15 cellular contexts compared by ENCODE assay signal in genomic region chr5:91339053-91339710, GRCh38. TPM values are rescaled to one million over a fixed set of nuclear protein-coding genes. Genes with fewer than 3 reads are reported as not detected.
DNase-seq lines count a peak whose midpoint lies in the region; FAIRE-seq and TF ChIP-seq lines count a peak whose summit lies in the region.
"Had no signal": no experiment of that assay in that cellular context is flagged by ENCODE, and none has a peak within 500 bp of the region (broad histone marks: within the 10 kb centered on the region; RNA-seq: fewer than 3 reads in every experiment).

No MANE protein-coding gene starts in this region.

- no peaks in the 10 kb centered on the region for H4K20me1 ChIP-seq in H1 (replicated peaks in 1 of 2; ENCODE audit: control insufficient read depth in 1 of 2, insufficient read depth in 2 of 2, low read length in 2 of 2)

- H3K9me3 ChIP-seq in HUES64 (ENCODE audit: insufficient read depth, low read depth, low read length) (0 out of 2 replicates have a peak, but pooled peaks cover 2% of the 10 kb centered on the region), H1 (ENCODE audit: insufficient read depth in 2 of 2, low read depth in 1 of 2, low read length in 1 of 2) (peaks cover 4% of the 10 kb centered on the region in 2 experiments; a peak in 2 of 4 replicates), Caco-2 (no peaks in the 10 kb centered on the region)
- H3K9me3 ChIP-seq: upper lobe of left lung had no signal

- no peak for TF ChIP-seq CTCF in H1 (IDR thresholded peaks at IDR 0.05; ENCODE audit: control extremely low read depth in 1 of 3, insufficient read depth in 1 of 3, low read depth in 1 of 3, low read length in 3 of 3)
- TF ChIP-seq CTCF in Caco-2 (IDR thresholded peaks at IDR 0.05; ENCODE audit: insufficient read depth in 1 of 2, low read depth in 1 of 2, low read length in 1 of 2, severe bottlenecking in 1 of 2, unreplicated experiment in 1 of 2) = no peak
- TF ChIP-seq CTCF in D721Med (IDR thresholded peaks at IDR 0.05; ENCODE audit: insufficient read depth, missing control alignments) = no peak

- no peak overlapping the region for H3K4me3 Mint-ChIP-seq in T-helper 2 cell treated with Interferon-gamma antibody and Interleukin-4, amounts not matched to agents 5 μg/mL and 100 μg/mL, for 36 hours
- H3K4me3 Mint-ChIP-seq in Caco-2 (ENCODE audit: unreplicated experiment) = no peak overlapping the region
- H3K4me3 Mint-ChIP-seq: activated naive CD4-positive, alpha-beta T cell treated with anti-CD3 and anti-CD28 coated beads, Interleukin-2, amount 10 ng/mL, durations not matched to agents 7 days and 5 days; CD14-positive monocyte had no signal

- H2BK5ac ChIP-seq in H1 (ENCODE audit: low read depth, low read length) = peak overlapping the region; percentile 63; the same call in 1 of the 2 replicates

- H3K36me3 ChIP-seq in HUES64 (ENCODE audit: insufficient read depth, low read length) (no peaks in the 10 kb centered on the region), H1 (ENCODE audit: control insufficient read depth in 2 of 4, insufficient read depth in 4 of 4, low read length in 3 of 4) (no peaks in the 10 kb centered on the region), Caco-2 (ENCODE audit: control insufficient read depth, insufficient read depth, low read length) (no peaks in the 10 kb centered on the region)
- H3K36me3 ChIP-seq: upper lobe of left lung had no signal

- WGBS in HUES64 = 75% methylated on average over 2 of the region's 3 CpGs
- 70% methylated on average over 3 of the region's 3 CpGs; no CpG with 5 or more reads in 1 of the 2 experiments for WGBS in H1 (ENCODE audit: extremely low coverage in 1 of 2, insufficient coverage in 1 of 2, insufficient read length in 1 of 2, insufficient replicate concordance in 2 of 2, low coverage in 1 of 2, low lambda C conversion rate in 2 of 2, missing lambda C conversion rate in 1 of 2), 2 experiments

- DNase-seq in AG20443 (ENCODE audit: low spot score) = peak; percentile 37
- peak in 1 of 2 experiments; percentile 19 for DNase-seq in H1 (ENCODE audit: low read depth in 1 of 2, low spot score in 2 of 2)
- DNase-seq in medulla oblongata (ENCODE audit: extremely low spot score) = peak; percentile 84
- no peak for DNase-seq in T-helper 2 cell treated with Interferon-gamma antibody and Interleukin-4, amounts not matched to agents 5 μg/mL and 100 μg/mL, for 36 hours (ENCODE audit: low spot score)
- DNase-seq in HTR-8/SVneo (ENCODE audit: insufficient read length, low spot score) = no peak
- DNase-seq in Caco-2 = no peak
- DNase-seq in D721Med (ENCODE audit: insufficient read length, low spot score) = no peak
- DNase-seq: activated naive CD4-positive, alpha-beta T cell treated with anti-CD3 and anti-CD28 coated beads, Interleukin-2, amount 10 ng/mL, durations not matched to agents 7 days and 5 days; NCI-H1048; posterior cingulate gyrus had no signal

- H3K4me3 ChIP-seq in HUES64 (ENCODE audit: low read length) (no peak overlapping the region), H1 (ENCODE audit: extremely low read depth in 1 of 4, insufficient read depth in 2 of 4, low read depth in 3 of 4, low read length in 4 of 4) (no peak overlapping the region), Caco-2 (ENCODE audit: low read depth, low read length) (no peak overlapping the region)
- H3K4me3 ChIP-seq: SK-N-MC, upper lobe of left lung had no signal

- TF ChIP-seq POLR2A in H1 (IDR thresholded peaks at IDR 0.05; ENCODE audit: control extremely low read depth in 1 of 2, low read depth in 2 of 2, low read length in 2 of 2) = no peak

- no peak overlapping the region for H3K9ac ChIP-seq in HUES64 (ENCODE audit: low read depth, low read length)
- no peak overlapping the region for H3K9ac ChIP-seq in H1 (replicated peaks in 1 of 4; ENCODE audit: extremely low read depth in 1 of 4, low read depth in 3 of 4, low read length in 3 of 4)

- H3K56ac ChIP-seq in H1 (replicated peaks; ENCODE audit: insufficient read length, low read depth, low read length) = no peak overlapping the region

- no peaks in the 10 kb centered on the region for H3K36me3 Mint-ChIP-seq in T-helper 2 cell treated with Interferon-gamma antibody and Interleukin-4, amounts not matched to agents 5 μg/mL and 100 μg/mL, for 36 hours (ENCODE audit: low read depth)
- no peaks in the 10 kb centered on the region for H3K36me3 Mint-ChIP-seq in Caco-2 (ENCODE audit: insufficient read depth, unreplicated experiment)
- H3K36me3 Mint-ChIP-seq: activated naive CD4-positive, alpha-beta T cell treated with anti-CD3 and anti-CD28 coated beads, Interleukin-2, amount 10 ng/mL, durations not matched to agents 7 days and 5 days; CD14-positive monocyte had no signal

- H2BK15ac ChIP-seq in H1 (ENCODE audit: low read length) = no peak overlapping the region

- intact Hi-C loops in Caco-2 (cut with micrococcal nuclease; ENCODE audit: unreplicated experiment) = no loop called here

- peak overlapping the region; percentile 73; the same call in 1 of the 2 replicates for H3K27ac ChIP-seq in HUES64 (ENCODE audit: low read depth, low read length)
- peak overlapping the region; percentile 43; the same call in 1 of the 2 replicates for H3K27ac ChIP-seq in H1 (ENCODE audit: low read depth, low read length)
- H3K27ac ChIP-seq: SK-N-MC, upper lobe of left lung, VCaP had no signal

- no peak overlapping the region for H3K23ac ChIP-seq in H1 (ENCODE audit: insufficient read length)

- POLR2A ChIA-PET in H1 (lab: Charles Lee; ENCODE audit: partially characterized antibody) = interaction anchor here (1.2 kb wide), 1 partner anchor 42 kb away, joined by 3 read pairs; no protein-coding TSS in a partner anchor
- POLR2A ChIA-PET in Caco-2 (lab: Charles Lee) = no interaction called here

- no peak overlapping the region for H3K27ac Mint-ChIP-seq in T-helper 2 cell treated with Interferon-gamma antibody and Interleukin-4, amounts not matched to agents 5 μg/mL and 100 μg/mL, for 36 hours
- H3K27ac Mint-ChIP-seq in Caco-2 (ENCODE audit: unreplicated experiment) = no peak overlapping the region
- H3K27ac Mint-ChIP-seq: activated naive CD4-positive, alpha-beta T cell treated with anti-CD3 and anti-CD28 coated beads, Interleukin-2, amount 10 ng/mL, durations not matched to agents 7 days and 5 days had no signal

- H2AFZ ChIP-seq in H1 (ENCODE audit: low read length) = no peak overlapping the region

- FAIRE-seq in H1 (lab: Jason Lieb, UNC) (no peak), HTR-8/SVneo (lab: Jason Lieb, UNC) (no peak), D721Med (lab: Jason Lieb, UNC) (no peak)

- CTCF ChIA-PET in H1 (lab: Charles Lee; ENCODE audit: partially characterized antibody) = interaction anchor here (1.1 kb wide), 1 partner anchor 46 kb away, joined by 3 read pairs; no protein-coding TSS in a partner anchor
- CTCF ChIA-PET in Caco-2 (lab: Charles Lee) = no interaction called here

- H3K27me3 Mint-ChIP-seq in T-helper 2 cell treated with Interferon-gamma antibody and Interleukin-4, amounts not matched to agents 5 μg/mL and 100 μg/mL, for 36 hours (ENCODE audit: low read depth) = peaks cover 25% of the 10 kb centered on the region
- H3K27me3 Mint-ChIP-seq in Caco-2 (ENCODE audit: insufficient read depth, unreplicated experiment) = no peaks in the 10 kb centered on the region

- no TSS peak for BruUV-seq in Caco-2 (replicated peaks; lab: Mats Ljungman, UMichigan)

- no peak overlapping the region; the same call in 1 of the 2 replicates for H2BK12ac ChIP-seq in H1 (ENCODE audit: low read depth, low read length)

- H2AK5ac ChIP-seq in H1 (ENCODE audit: low read depth, low read length) = no peak overlapping the region

- H3K4ac ChIP-seq in H1 (replicated peaks; ENCODE audit: insufficient read length, low read depth, low read length) = no peak overlapping the region

- H3K4me1 ChIP-seq in HUES64 (ENCODE audit: insufficient read depth, low read length) (peaks cover 18% of the 10 kb centered on the region), H1 (replicated peaks in 1 of 4; ENCODE audit: control insufficient read depth in 3 of 4, insufficient read depth in 4 of 4, low read length in 3 of 4) (peaks cover 0 to 7% (median 3%) of the 10 kb centered on the region in 4 experiments; a peak in 4 of 7 replicates), Caco-2 (no peaks in the 10 kb centered on the region)
- H3K4me1 ChIP-seq: upper lobe of left lung had no signal

- H3K14ac ChIP-seq in H1 (ENCODE audit: insufficient read length) = no peak overlapping the region

- no peaks in the 10 kb centered on the region for H3K79me1 ChIP-seq in H1 (ENCODE audit: low read depth, low read length)

- no peaks in the 10 kb centered on the region for H3K23me2 ChIP-seq in H1 (ENCODE audit: low read depth, low read length)

- TF ChIP-seq RAD21 in H1 (IDR thresholded peaks at IDR 0.05 in 1 of 2, conservative IDR thresholded peaks at IDR 0.05 in 1 of 2; ENCODE audit: low read depth in 2 of 2, low read length in 2 of 2) = no peak

- H3K18ac ChIP-seq in H1 (ENCODE audit: extremely low read depth, low read length) = no peak overlapping the region

- no peaks in the 10 kb centered on the region for H3K9me3 Mint-ChIP-seq in T-helper 2 cell treated with Interferon-gamma antibody and Interleukin-4, amounts not matched to agents 5 μg/mL and 100 μg/mL, for 36 hours
- no peaks in the 10 kb centered on the region for H3K9me3 Mint-ChIP-seq in Caco-2 (ENCODE audit: unreplicated experiment)
- H3K9me3 Mint-ChIP-seq: activated naive CD4-positive, alpha-beta T cell treated with anti-CD3 and anti-CD28 coated beads, Interleukin-2, amount 10 ng/mL, durations not matched to agents 7 days and 5 days had no signal

- no peaks in the 10 kb centered on the region for H3K4me1 Mint-ChIP-seq in T-helper 2 cell treated with Interferon-gamma antibody and Interleukin-4, amounts not matched to agents 5 μg/mL and 100 μg/mL, for 36 hours (ENCODE audit: low read depth)
- H3K4me1 Mint-ChIP-seq in Caco-2 (ENCODE audit: low read depth, unreplicated experiment) = no peaks in the 10 kb centered on the region
- H3K4me1 Mint-ChIP-seq: activated naive CD4-positive, alpha-beta T cell treated with anti-CD3 and anti-CD28 coated beads, Interleukin-2, amount 10 ng/mL, durations not matched to agents 7 days and 5 days; CD14-positive monocyte had no signal

- no peak for TF ChIP-seq EP300 in H1 (IDR thresholded peaks at IDR 0.05; ENCODE audit: borderline replicate concordance in 1 of 2, low read depth in 2 of 2, low read length in 2 of 2)

- H4K91ac ChIP-seq in H1 (replicated peaks; ENCODE audit: insufficient read length, low read length) = no peak overlapping the region

- no peak overlapping the region for H2BK20ac ChIP-seq in H1 (ENCODE audit: low read length)

- H3K79me2 ChIP-seq in H1 (ENCODE audit: control insufficient read depth in 1 of 2, insufficient read depth in 2 of 2, low read length in 2 of 2) = no peaks in the 10 kb centered on the region

- no peaks in the 10 kb centered on the region for H3K27me3 ChIP-seq in HUES64 (ENCODE audit: insufficient read depth, low read length)
- no peaks in the 10 kb centered on the region for H3K27me3 ChIP-seq in H1 (replicated peaks in 1 of 4; ENCODE audit: control insufficient read depth in 3 of 4, extremely low read depth in 1 of 4, insufficient read depth in 3 of 4, low read length in 3 of 4)
- H3K27me3 ChIP-seq in Caco-2 (replicated peaks; ENCODE audit: control insufficient read depth, insufficient read depth, low read length) = no peaks in the 10 kb centered on the region
- H3K27me3 ChIP-seq: upper lobe of left lung had no signal

- H4K5ac ChIP-seq in H1 (ENCODE audit: insufficient read length, low read depth, low read length) = peak overlapping the region; percentile 42

- H3K4me2 ChIP-seq in H1 (ENCODE audit: insufficient read depth in 1 of 2, low read depth in 2 of 2, low read length in 2 of 2) = 0 out of 4 replicates have a peak overlapping the region, but pooled peaks of 1 of the 2 experiments have one; percentile 22

- H4K8ac ChIP-seq in H1 (ENCODE audit: extremely low read depth, insufficient read depth, low read length) = no peak overlapping the region

- no peak overlapping the region for H2BK120ac ChIP-seq in H1 (replicated peaks; ENCODE audit: low read depth, low read length)

RNA-seq across cellular contexts. Expression of gene ARRDC3, which starts 43.9 kb away (rescaled TPM):
- polyA plus RNA-seq in HUES64 (2013, experiment 1 of 2) = 7.9 TPM
- 9.9 TPM for polyA plus RNA-seq in HUES64 (2013, experiment 2 of 2)
- 5.4 and 5.7 TPM in 2 replicates for total RNA-seq in H1 (2021; fragmentation: NEBNext Ultra II Directional; extraction: Animal tissue kit (Norgen Biotek cat#: 25700))
- polyA plus RNA-seq in H1 (2011; rRNA removed) = 1.1 and 2.9 TPM in 2 replicates
- polyA plus RNA-seq in H1 (2011; cell fraction: cytosol; rRNA removed) = 2.7 TPM
- 1.6 TPM for polyA plus RNA-seq in H1 (2011; cell fraction: nucleus; rRNA removed)
- polyA plus RNA-seq in H1 (2012, experiment 1 of 2) = 3.4 to 7.6 TPM (median 3.7 TPM) in 4 replicates
- 0.16 TPM for polyA plus RNA-seq in H1 (2012, experiment 2 of 2)
- polyA plus RNA-seq in H1 (2013, experiment 1 of 2) = 2.4 TPM
- polyA plus RNA-seq in H1 (2013, experiment 2 of 2) = 2.2 TPM
- polyA minus RNA-seq in H1 (2011; rRNA and poly(A)+ RNA removed) = 12.9 and 17.0 TPM in 2 replicates
- 12.3 TPM for polyA minus RNA-seq in H1 (2011; cell fraction: cytosol; rRNA and poly(A)+ RNA removed)
- 29.4 TPM for polyA minus RNA-seq in H1 (2011; cell fraction: nucleus; rRNA and poly(A)+ RNA removed)
- total RNA-seq in Caco-2 (2022) = 34.5 and 38.7 TPM in 2 replicates

Comparison
In these comparisons a context has a peak if more than half of its experiments do, and no peak if none do; other contexts are left out.
1. DNase-seq: peak in AG20443 (single experiment) and medulla oblongata (single experiment); none in T-helper 2 cell treated with Interferon-gamma antibody and Interleukin-4, amounts not matched to agents 5 μg/mL and 100 μg/mL, for 36 hours (single experiment), HTR-8/SVneo (single experiment), Caco-2 (0 of 2) and D721Med (single experiment).